ENCODE assay signal across 1 cellular context in the genomic region with DNA sequence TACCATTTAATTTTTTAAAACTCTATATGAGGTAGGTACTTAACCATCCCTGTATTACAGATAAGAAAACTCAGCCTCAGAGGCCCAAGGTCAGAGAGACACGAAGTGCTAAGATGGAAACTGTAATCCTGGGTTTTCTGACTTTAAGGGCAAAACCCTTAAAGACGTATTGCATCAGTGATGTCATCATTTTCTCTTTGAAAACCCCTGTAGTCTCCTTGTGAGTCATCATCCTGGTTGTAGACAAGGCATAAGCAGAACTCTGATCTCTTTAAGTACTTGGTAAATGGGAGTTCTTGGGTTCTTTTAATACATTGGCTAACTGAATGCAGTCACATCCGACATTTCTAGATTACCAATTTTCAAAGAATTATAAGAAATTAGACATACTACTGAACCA.
TF ChIP-seq lines count a peak whose summit lies in the region.

No MANE protein-coding gene starts in this region.

TF ChIP-seq in GM23338, 12 proteins besides CTCF, POLR2A, EP300 and RAD21 (continued from another document):
- TF ChIP-seq ZNF462 (CRISPR knock-in tag; IDR thresholded peaks at IDR 0.05) = no peak
